ENCODE assay signal across 8 cellular contexts in genomic region chr20:49219091-49219923, GRCh38. TPM values are rescaled to one million over a fixed set of nuclear protein-coding genes. Genes with fewer than 3 reads are reported as not detected.
DNase-seq lines count a peak whose midpoint lies in the region; ATAC-seq, FAIRE-seq and TF ChIP-seq lines count a peak whose summit lies in the region.

Gene DDX27, plus strand, starts transcription at chr20:49219416. Its CDS starts 33 bp downstream, at chr20:49219449.

- H3K27ac Mint-ChIP-seq in memory B cell: peak within 1 kb of the TSS; percentile 99

- H3K4ac ChIP-seq in H1 (replicated peaks; ENCODE audit: insufficient read length, low read depth, low read length): no peak within 1 kb of the TSS

- H3K18ac ChIP-seq in H1 (ENCODE audit: extremely low read depth, low read length): peak within 1 kb of the TSS; percentile 95

- no peaks in the 10 kb centered on the region for H3K27me3 Mint-ChIP-seq in memory B cell

- H3K9me3 Mint-ChIP-seq in memory B cell: no peaks in the 10 kb centered on the region

- peak within 1 kb of the TSS; percentile 98 for H3K4me3 Mint-ChIP-seq in memory B cell

- peak; percentile 99 for FAIRE-seq in HTR-8/SVneo (lab: Jason Lieb, UNC)
- peak; percentile 81 for FAIRE-seq in H1 (lab: Jason Lieb, UNC)

- TF ChIP-seq RAD21 in H1 (IDR thresholded peaks at IDR 0.05 in 1 of 2, conservative IDR thresholded peaks at IDR 0.05 in 1 of 2; ENCODE audit: low read depth in 2 of 2, low read length in 2 of 2): no peak

- TF ChIP-seq EP300 in H1 (IDR thresholded peaks at IDR 0.05; ENCODE audit: borderline replicate concordance in 1 of 2, low read depth in 2 of 2, low read length in 2 of 2): peak in 1 of 2 experiments; percentile 3; a peak in 1 of 3 replicates

- H3K4me1 Mint-ChIP-seq in memory B cell: peaks cover 14% of the 10 kb centered on the region

- CTCF ChIA-PET in H1 (lab: Charles Lee; ENCODE audit: partially characterized antibody): interaction anchor here (0.6 to 1.5 kb wide), 5 partner anchors 9 to 87 kb away, joined by 3 to 5 read pairs (median 3); no protein-coding TSS in a partner anchor

- H4K5ac ChIP-seq in H1 (ENCODE audit: insufficient read length, low read depth, low read length): peak within 1 kb of the TSS; percentile 53

- H2BK15ac ChIP-seq in H1 (ENCODE audit: low read length): no peak within 1 kb of the TSS

- DNase-seq in COLO668 (lab: John Stamatoyannopoulos, UW; ENCODE audit: unreplicated experiment) (peak; percentile 98), HTR-8/SVneo (ENCODE audit: insufficient read length, low spot score) (peak; percentile 100), NOMO-1 treated with dmso at 0.1 percent for 144 hours (lab: John Stamatoyannopoulos, UW; ENCODE audit: unreplicated experiment) (peak; percentile 98), H1 (ENCODE audit: low read depth in 1 of 2, low spot score in 2 of 2) (peak; percentile 97 to 99), memory B cell (ENCODE audit: low spot score in 2 of 2) (peak; percentile 94 to 95)
- DNase-seq in activated CD8-positive, alpha-beta memory T cell treated with anti-CD3 and anti-CD28 coated beads for 48 hours (ENCODE audit: low read depth in 2 of 3, low spot score in 2 of 3): peak; percentile 89 to 96 (median 93)
- DNase-seq in stimulated activated CD8-positive, alpha-beta memory T cell treated with anti-CD3 and anti-CD28 coated beads, Interleukin-12 subunit alpha, Interleukin-12 subunit beta, amount 100 ng/mL, for 24 hours (ENCODE audit: extremely low read depth): peak; percentile 93

- H3K79me1 ChIP-seq in H1 (ENCODE audit: low read depth, low read length): peaks cover 3% of the 10 kb centered on the region; the same call in 1 of the 2 replicates

- H2BK20ac ChIP-seq in H1 (ENCODE audit: low read length): no peak within 1 kb of the TSS

- H2BK120ac ChIP-seq in H1 (replicated peaks; ENCODE audit: low read depth, low read length): no peak within 1 kb of the TSS

- no peaks in the 10 kb centered on the region for H4K20me1 ChIP-seq in H1 (replicated peaks in 1 of 2; ENCODE audit: control insufficient read depth in 1 of 2, insufficient read depth in 2 of 2, low read length in 2 of 2)

- H2AK5ac ChIP-seq in H1 (ENCODE audit: low read depth, low read length): peak within 1 kb of the TSS; percentile 34; the same call in 1 of the 2 replicates

- H3K4me1 ChIP-seq in H1 (replicated peaks in 1 of 4; ENCODE audit: control insufficient read depth in 3 of 4, insufficient read depth in 4 of 4, low read length in 3 of 4): peaks cover 0 to 5% (median 3%) of the 10 kb centered on the region in 4 experiments; a peak in 3 of 7 replicates

- peak within 1 kb of the TSS; percentile 53; the same call in 1 of the 2 replicates for H2BK12ac ChIP-seq in H1 (ENCODE audit: low read depth, low read length)

- peak within 1 kb of the TSS; percentile 74 for H3K27ac ChIP-seq in H1 (ENCODE audit: low read depth, low read length)

- peaks cover 8 to 26% (median 21%) of the 10 kb centered on the region in 4 experiments for H3K36me3 ChIP-seq in H1 (ENCODE audit: control insufficient read depth in 2 of 4, insufficient read depth in 4 of 4, low read length in 3 of 4)

- ATAC-seq in GM21360 (IDR thresholded peaks at IDR 0.05; ENCODE audit: unreplicated experiment): peak; percentile 73
- ATAC-seq in memory B cell (ENCODE audit: low read depth): peak; percentile 93

- H3K9ac ChIP-seq in H1 (replicated peaks in 1 of 4; ENCODE audit: extremely low read depth in 1 of 4, low read depth in 3 of 4, low read length in 3 of 4): peak within 1 kb of the TSS; percentile 62 to 94 (median 88)

- H3K56ac ChIP-seq in H1 (replicated peaks; ENCODE audit: insufficient read length, low read depth, low read length): no peak within 1 kb of the TSS

- H4K91ac ChIP-seq in H1 (replicated peaks; ENCODE audit: insufficient read length, low read length): no peak within 1 kb of the TSS

- no peaks in the 10 kb centered on the region for H3K9me3 ChIP-seq in H1 (ENCODE audit: insufficient read depth in 2 of 2, low read depth in 1 of 2, low read length in 1 of 2)

- WGBS in H1 (ENCODE audit: extremely low coverage in 1 of 2, insufficient coverage in 1 of 2, insufficient read length in 1 of 2, insufficient replicate concordance in 2 of 2, low coverage in 1 of 2, low lambda C conversion rate in 2 of 2, missing lambda C conversion rate in 1 of 2), 2 experiments: 3% methylated on average over 46 of the region's 46 CpGs; no CpG with 5 or more reads in 1 of the 2 experiments

- peak within 1 kb of the TSS; percentile 82 for H2AFZ ChIP-seq in H1 (ENCODE audit: low read length)

- H3K23ac ChIP-seq in H1 (ENCODE audit: insufficient read length): no peak within 1 kb of the TSS

- H3K4me3 ChIP-seq in H1 (ENCODE audit: extremely low read depth in 1 of 4, insufficient read depth in 2 of 4, low read depth in 3 of 4, low read length in 4 of 4): peak within 1 kb of the TSS; percentile 78 to 88 (median 85)

- no peaks in the 10 kb centered on the region for H3K27me3 ChIP-seq in H1 (replicated peaks in 1 of 4; ENCODE audit: control insufficient read depth in 3 of 4, extremely low read depth in 1 of 4, insufficient read depth in 3 of 4, low read length in 3 of 4)

- POLR2A ChIA-PET in H1 (lab: Charles Lee; ENCODE audit: partially characterized antibody): interaction anchor here (0.6 to 1.7 kb wide), 21 partner anchors 11 to 173 kb away, joined by 3 to 8 read pairs (median 3); partner anchors contain the start of genes CSE1L and ZNFX1

- TF ChIP-seq POLR2A in H1 (IDR thresholded peaks at IDR 0.05; ENCODE audit: control extremely low read depth in 1 of 2, low read depth in 2 of 2, low read length in 2 of 2): peak; percentile 71 to 94

- peak within 1 kb of the TSS; percentile 93 for H2BK5ac ChIP-seq in H1 (ENCODE audit: low read depth, low read length)

- H3K36me3 Mint-ChIP-seq in memory B cell: peaks cover 7% of the 10 kb centered on the region

- peak within 1 kb of the TSS; percentile 97 to 99 for H3K4me2 ChIP-seq in H1 (ENCODE audit: insufficient read depth in 1 of 2, low read depth in 2 of 2, low read length in 2 of 2)

- H3K23me2 ChIP-seq in H1 (ENCODE audit: low read depth, low read length): peaks cover 7% of the 10 kb centered on the region; the same call in 1 of the 2 replicates

- H3K14ac ChIP-seq in H1 (ENCODE audit: insufficient read length): no peak within 1 kb of the TSS

- peak within 1 kb of the TSS; percentile 95 for H4K8ac ChIP-seq in H1 (ENCODE audit: extremely low read depth, insufficient read depth, low read length)

- no peak for TF ChIP-seq CTCF in H1 (IDR thresholded peaks at IDR 0.05; ENCODE audit: control extremely low read depth in 1 of 3, insufficient read depth in 1 of 3, low read depth in 1 of 3, low read length in 3 of 3)

- H3K79me2 ChIP-seq in H1 (ENCODE audit: control insufficient read depth in 1 of 2, insufficient read depth in 2 of 2, low read length in 2 of 2): peaks cover 10 to 15% of the 10 kb centered on the region in 2 experiments; a peak in 3 of 4 replicates

TF ChIP-seq in H1, 55 proteins besides CTCF, POLR2A, EP300 and RAD21 (continues in another document):
- TF ChIP-seq SP1 (IDR thresholded peaks at IDR 0.05; ENCODE audit: low read depth, low read length) (peak; percentile 71), NRF1 (IDR thresholded peaks at IDR 0.05; ENCODE audit: low read depth, low read length) (peak; percentile 52), FOSL1 (IDR thresholded peaks at IDR 0.05; ENCODE audit: insufficient read depth, low read depth, low read length) (no peak), HDAC2 (IDR thresholded peaks at IDR 0.05; ENCODE audit: borderline replicate concordance in 1 of 2, low read depth in 2 of 2, low read length in 2 of 2) (no peak), CBX8 (IDR thresholded peaks at IDR 0.05; ENCODE audit: borderline replicate concordance, low read depth, low read length) (no peak), ASH2L (IDR thresholded peaks at IDR 0.05; ENCODE audit: low read length) (peak; percentile 75), POLR2AphosphoS5 (IDR thresholded peaks at IDR 0.05; ENCODE audit: low read depth, low read length) (peak; percentile 86; the same call in 1 of the 2 replicates), YY1 (IDR thresholded peaks at IDR 0.05; ENCODE audit: low read depth, low read length) (no peak), CEBPB (IDR thresholded peaks at IDR 0.05; ENCODE audit: low read depth, low read length) (peak; percentile 95), SIX5 (IDR thresholded peaks at IDR 0.05; ENCODE audit: low read depth, low read length) (no peak), ZNF274 (IDR thresholded peaks at IDR 0.05; ENCODE audit: borderline replicate concordance, extremely low read depth, low read length) (no peak), CREB1 (IDR thresholded peaks at IDR 0.05) (peak; percentile 94), TCF12 (IDR thresholded peaks at IDR 0.05; ENCODE audit: low read depth, low read length) (no peak), NANOG (IDR thresholded peaks at IDR 0.05; ENCODE audit: insufficient read depth, low read depth, low read length, poor library complexity, severe bottlenecking) (no peak), PHF8 (conservative IDR thresholded peaks at IDR 0.05; ENCODE audit: low read depth, low read length) (peak; percentile 72), TBP (IDR thresholded peaks at IDR 0.05; ENCODE audit: low read depth, low read length) (peak; percentile 92), TAF7 (optimal IDR thresholded peaks at IDR 0.05; ENCODE audit: borderline replicate concordance, low read depth, low read length) (peak; percentile 95), GTF2F1 (IDR thresholded peaks at IDR 0.05; ENCODE audit: borderline replicate concordance, low read depth, low read length) (peak; percentile 39; the same call in 1 of the 2 replicates), GABPA (IDR thresholded peaks at IDR 0.05; ENCODE audit: borderline replicate concordance, insufficient read depth, low read length) (peak; percentile 87; the same call in 1 of the 2 replicates), MAFK (IDR thresholded peaks at IDR 0.05; ENCODE audit: low read depth, low read length) (peak; percentile 12; the same call in 1 of the 2 replicates)

RNA-seq across cellular contexts. Expression of gene DDX27, which starts in this region (rescaled TPM):
- 49.3 and 51.0 TPM in 2 replicates for total RNA-seq in H1 (2021; fragmentation: NEBNext Ultra II Directional; extraction: Animal tissue kit (Norgen Biotek cat#: 25700))
- 42.7 and 86.3 TPM in 2 replicates for polyA plus RNA-seq in H1 (2011; rRNA removed)
- polyA plus RNA-seq in H1 (2011; cell fraction: cytosol; rRNA removed): 53.3 TPM
- polyA plus RNA-seq in H1 (2011; cell fraction: nucleus; rRNA removed): 69.1 TPM
- polyA plus RNA-seq in H1 (2012, experiment 1 of 2): 49.3 to 58.1 TPM (median 52.1 TPM) in 4 replicates
- polyA plus RNA-seq in H1 (2012, experiment 2 of 2): 11.9 TPM
- polyA plus RNA-seq in H1 (2013, experiment 1 of 2): 54.3 TPM
- 52.4 TPM for polyA plus RNA-seq in H1 (2013, experiment 2 of 2)
- 31.4 and 37.4 TPM in 2 replicates for polyA minus RNA-seq in H1 (2011; rRNA and poly(A)+ RNA removed)
- 28.9 TPM for polyA minus RNA-seq in H1 (2011; cell fraction: cytosol; rRNA and poly(A)+ RNA removed)
- 30.0 TPM for polyA minus RNA-seq in H1 (2011; cell fraction: nucleus; rRNA and poly(A)+ RNA removed)

Comparison
In these comparisons a context has a peak if more than half of its experiments do, and no peak if none do; other contexts are left out.
1. Peak in every context shown above with its lines: DNase-seq, ATAC-seq, H3K4me3 ChIP-seq and H3K27ac ChIP-seq.